In the genomic region with DNA sequence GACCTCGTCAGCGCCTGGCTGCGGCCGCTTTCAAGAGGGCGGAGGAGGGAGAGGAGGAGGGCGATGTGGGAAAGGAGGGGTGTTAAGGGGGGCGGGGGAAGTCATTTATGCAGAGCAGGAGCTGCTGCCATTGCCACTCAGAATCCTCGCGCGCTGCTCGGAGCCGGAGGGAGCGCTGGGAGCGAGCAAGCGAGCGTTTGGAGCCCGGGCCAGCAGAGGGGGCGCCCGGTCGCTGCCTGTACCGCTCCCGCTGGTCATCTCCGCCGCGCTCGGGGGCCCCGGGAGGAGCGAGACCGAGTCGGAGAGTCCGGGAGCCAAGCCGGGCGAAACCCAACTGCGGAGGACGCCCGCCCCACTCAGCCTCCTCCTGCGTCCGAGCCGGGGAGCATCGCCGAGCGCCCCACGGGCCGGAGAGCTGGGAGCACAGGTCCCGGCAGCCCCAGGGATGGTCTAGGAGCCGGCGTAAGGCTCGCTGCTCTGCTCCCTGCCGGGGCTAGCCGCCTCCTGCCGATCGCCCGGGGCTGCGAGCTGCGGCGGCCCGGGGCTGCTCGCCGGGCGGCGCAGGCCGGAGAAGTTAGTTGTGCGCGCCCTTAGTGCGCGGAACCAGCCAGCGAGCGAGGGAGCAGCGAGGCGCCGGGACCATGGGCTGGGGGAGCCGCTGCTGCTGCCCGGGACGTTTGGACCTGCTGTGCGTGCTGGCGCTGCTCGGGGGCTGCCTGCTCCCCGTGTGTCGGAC, we compare ENCODE assay signal across 8 cellular contexts. TPM values are rescaled to one million over a fixed set of nuclear protein-coding genes. Genes with fewer than 3 reads are reported as not detected.
DNase-seq lines count a peak whose midpoint lies in the region; ATAC-seq and TF ChIP-seq lines count a peak whose summit lies in the region.

A gene (plus strand): TSS at position 133 of the 736 bp plus-strand sequence. CDS start 509 bp downstream, at position 642.

- H3K9me3 ChIP-seq in HCT116 (ENCODE audit: control insufficient read depth in 1 of 2, insufficient read depth in 1 of 2, low read depth in 1 of 2, low read length in 2 of 2) (no peaks in the 10 kb centered on the region), T-helper 17 cell (ENCODE audit: control insufficient read depth, low read length, poor library complexity, severe bottlenecking) (no peaks in the 10 kb centered on the region), ascending aorta (no peaks in the 10 kb centered on the region), prostate gland (no peaks in the 10 kb centered on the region), upper lobe of left lung (no peaks in the 10 kb centered on the region)

- H3K4me3 ChIP-seq in HCT116 (replicated peaks in 1 of 2; ENCODE audit: low read depth in 1 of 2, low read length in 2 of 2) = peak within 1 kb of the TSS; percentile 71 to 74
- peak within 1 kb of the TSS; percentile 72 to 78 for H3K4me3 ChIP-seq in ascending aorta
- H3K4me3 ChIP-seq in prostate gland = peak within 1 kb of the TSS; percentile 66 to 68
- H3K4me3 ChIP-seq in upper lobe of left lung = peak within 1 kb of the TSS; percentile 73 to 93 (median 81)

- no peaks in the 10 kb centered on the region for H3K36me3 ChIP-seq in HCT116 (ENCODE audit: control insufficient read depth in 1 of 2, insufficient read depth in 2 of 2, low read length in 2 of 2)
- no peaks in the 10 kb centered on the region for H3K36me3 ChIP-seq in ascending aorta
- H3K36me3 ChIP-seq in prostate gland = no peaks in the 10 kb centered on the region
- no peaks in the 10 kb centered on the region for H3K36me3 ChIP-seq in upper lobe of left lung

- H3K4me2 ChIP-seq in HCT116 (ENCODE audit: low read length) = peak within 1 kb of the TSS; percentile 92

- TF ChIP-seq POLR2A in HCT116 (IDR thresholded peaks at IDR 0.05; ENCODE audit: borderline replicate concordance, extremely low read depth, insufficient read depth, insufficient read length) (peak; percentile 88), prostate gland (IDR thresholded peaks at IDR 0.05) (peak; percentile 90), upper lobe of left lung (IDR thresholded peaks at IDR 0.05) (peak in 3 of 4 donors; percentile 73 to 88 (median 81))

- no peaks in the 10 kb centered on the region for H4K20me1 ChIP-seq in HCT116 (ENCODE audit: insufficient read depth)

- H3K27ac Mint-ChIP-seq in T-helper 17 cell = peak within 1 kb of the TSS; percentile 89

- H3K4me3 Mint-ChIP-seq in T-helper 17 cell = peak within 1 kb of the TSS; percentile 96

- CTCF ChIA-PET in HCT116 (lab: Charles Lee) = interaction anchor here (1.3 to 1.5 kb wide), 2 partner anchors 24 to 35 kb away, joined by 4 to 6 read pairs; no protein-coding TSS in a partner anchor

- 0% methylated on average over 39 of the region's 79 CpGs for whole genome bisulfite sequencing in prostate gland
- 0 to 1% methylated on average over 25 to 36 of the region's 79 CpGs for WGBS in upper lobe of left lung, 2 donors

- H3K27ac ChIP-seq in HCT116 (ENCODE audit: low read depth, low read length) (peak within 1 kb of the TSS; percentile 72), ascending aorta (peak within 1 kb of the TSS; percentile 95 to 97), prostate gland (peak within 1 kb of the TSS; percentile 74 to 78), upper lobe of left lung (peak within 1 kb of the TSS; percentile 83 to 89 (median 86))

- ATAC-seq in HCT116 (peak; percentile 89), T-helper 17 cell (peak; percentile 91), left ventricle myocardium superior (peak; percentile 97), upper lobe of left lung (ENCODE audit: low FRiP score in 2 of 2) (peak; percentile 97)

- TF ChIP-seq EP300 in upper lobe of left lung (IDR thresholded peaks at IDR 0.05) = peak in 1 of 4 donors; percentile 62

- BruUV-seq in HCT116 (replicated peaks; lab: Mats Ljungman, UMichigan) = no TSS peak

- H3K36me3 Mint-ChIP-seq in T-helper 17 cell (ENCODE audit: low read depth) = no peaks in the 10 kb centered on the region

- no peaks in the 10 kb centered on the region for H3K27me3 ChIP-seq in HCT116 (ENCODE audit: insufficient read depth, low read length)
- H3K27me3 ChIP-seq in ascending aorta = no peaks in the 10 kb centered on the region
- H3K27me3 ChIP-seq in prostate gland (replicated peaks; ENCODE audit: insufficient read depth) = no peaks in the 10 kb centered on the region
- no peaks in the 10 kb centered on the region for H3K27me3 ChIP-seq in upper lobe of left lung

- POLR2A ChIA-PET in HCT116 (lab: Charles Lee) = interaction anchor here (0.6 to 2.2 kb wide), 6 partner anchors 10 to 862 kb away, joined by 3 to 14 read pairs (median 3); a partner anchor contains a TSS

- peaks cover 4 to 16% of the 10 kb centered on the region in 2 experiments; a peak in 2 of 4 replicates for H3K4me1 ChIP-seq in HCT116 (ENCODE audit: control insufficient read depth in 1 of 2, insufficient read depth in 2 of 2, low read length in 2 of 2)
- H3K4me1 ChIP-seq in ascending aorta = peaks cover 0 to 5% of the 10 kb centered on the region in 2 donors
- H3K4me1 ChIP-seq in prostate gland (replicated peaks) = no peaks in the 10 kb centered on the region
- H3K4me1 ChIP-seq in upper lobe of left lung = peaks cover 8 to 39% (median 22%) of the 10 kb centered on the region in 4 donors

- peak within 1 kb of the TSS; percentile 69 for H3K9ac ChIP-seq in HCT116 (ENCODE audit: low read length)

- no peaks in the 10 kb centered on the region for H3K9me2 ChIP-seq in HCT116 (ENCODE audit: insufficient read depth)

- peak in 1 of 3 experiments; percentile 14; a peak in 1 of 6 replicates for TF ChIP-seq CTCF in HCT116 (IDR thresholded peaks at IDR 0.05 in 2 of 3, conservative IDR thresholded peaks at IDR 0.05 in 1 of 3; ENCODE audit: borderline replicate concordance in 1 of 3, insufficient read depth in 1 of 3, low read depth in 2 of 3, low read length in 2 of 3)
- TF ChIP-seq CTCF in ascending aorta (IDR thresholded peaks at IDR 0.05) = peak in 2 of 3 experiments; percentile 27 to 38
- TF ChIP-seq CTCF in prostate gland (IDR thresholded peaks at IDR 0.05) = peak in 2 of 4 experiments; percentile 22 to 24
- TF ChIP-seq CTCF in upper lobe of left lung (IDR thresholded peaks at IDR 0.05) = peak in 4 of 6 experiments; percentile 15 to 51 (median 34)

- RAD21 ChIA-PET in HCT116 (lab: Charles Lee; ENCODE audit: low non-redundant PET in 1 of 2, low total read pairs in 2 of 2, uncharacterized antibody in 2 of 2, unreplicated experiment in 2 of 2) = no interaction called here

- DNase-seq in DMS79 (lab: John Stamatoyannopoulos, UW) = peak; percentile 47
- DNase-seq in HCT116 (ENCODE audit: low read depth, low spot score) = peak; percentile 86
- peak; percentile 66 for DNase-seq in MV-4-11 (lab: John Stamatoyannopoulos, UW)
- peak; percentile 55 to 75 (median 70) for DNase-seq in T-helper 17 cell
- peak; percentile 76 to 96 for DNase-seq in ascending aorta (ENCODE audit: low spot score in 2 of 2)
- DNase-seq in left ventricle myocardium superior = peak; percentile 91
- DNase-seq in prostate gland (ENCODE audit: low spot score) = peak; percentile 85
- peak; percentile 94 for DNase-seq in upper lobe of left lung

- intact Hi-C loops in HCT116 (cut with micrococcal nuclease) (no loop called here), ascending aorta (cut with DNase I) (loop anchor here (2.0 to 10.0 kb wide), 10 partner anchors 84 to 1284 kb away; a partner anchor contains a TSS), left ventricle myocardium superior (cut with micrococcal nuclease) (no loop called here), prostate gland (cut with DNase I) (loop anchor here (5.0 to 10.0 kb wide), 6 partner anchors 144 to 504 kb away; a partner anchor contains a TSS)

- peaks cover 9% of the 10 kb centered on the region for H3K79me2 ChIP-seq in HCT116 (ENCODE audit: insufficient read depth, low read length)

- peak within 1 kb of the TSS; percentile 99 for H2AFZ ChIP-seq in HCT116 (ENCODE audit: low read depth, low read length, poor library complexity, severe bottlenecking)

- TF ChIP-seq RAD21 in HCT116 (IDR thresholded peaks at IDR 0.05; ENCODE audit: low read depth) = peak; percentile 37

- H3K27me3 Mint-ChIP-seq in T-helper 17 cell = peaks cover 20% of the 10 kb centered on the region

- H3K4me1 Mint-ChIP-seq in T-helper 17 cell = peaks cover 42% of the 10 kb centered on the region

TF ChIP-seq in HCT116, 20 proteins besides CTCF, POLR2A, EP300 and RAD21 (continues in another document):
- TF ChIP-seq SIN3A (IDR thresholded peaks at IDR 0.05; ENCODE audit: low read depth) = peak; percentile 66; the same call in 1 of the 2 replicates
- TF ChIP-seq, protein P1, sequence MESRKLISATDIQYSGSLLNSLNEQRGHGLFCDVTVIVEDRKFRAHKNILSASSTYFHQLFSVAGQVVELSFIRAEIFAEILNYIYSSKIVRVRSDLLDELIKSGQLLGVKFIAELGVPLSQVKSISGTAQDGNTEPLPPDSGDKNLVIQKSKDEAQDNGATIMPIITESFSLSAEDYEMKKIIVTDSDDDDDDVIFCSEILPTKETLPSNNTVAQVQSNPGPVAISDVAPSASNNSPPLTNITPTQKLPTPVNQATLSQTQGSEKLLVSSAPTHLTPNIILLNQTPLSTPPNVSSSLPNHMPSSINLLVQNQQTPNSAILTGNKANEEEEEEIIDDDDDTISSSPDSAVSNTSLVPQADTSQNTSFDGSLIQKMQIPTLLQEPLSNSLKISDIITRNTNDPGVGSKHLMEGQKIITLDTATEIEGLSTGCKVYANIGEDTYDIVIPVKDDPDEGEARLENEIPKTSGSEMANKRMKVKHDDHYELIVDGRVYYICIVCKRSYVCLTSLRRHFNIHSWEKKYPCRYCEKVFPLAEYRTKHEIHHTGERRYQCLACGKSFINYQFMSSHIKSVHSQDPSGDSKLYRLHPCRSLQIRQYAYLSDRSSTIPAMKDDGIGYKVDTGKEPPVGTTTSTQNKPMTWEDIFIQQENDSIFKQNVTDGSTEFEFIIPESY (IDR thresholded peaks at IDR 0.05; ENCODE audit: extremely low read depth, insufficient replicate concordance, low read length) = peak; percentile 45
- peak; percentile 91 for TF ChIP-seq SP1 (IDR thresholded peaks at IDR 0.05; ENCODE audit: low read depth)
- TF ChIP-seq, protein P2, sequence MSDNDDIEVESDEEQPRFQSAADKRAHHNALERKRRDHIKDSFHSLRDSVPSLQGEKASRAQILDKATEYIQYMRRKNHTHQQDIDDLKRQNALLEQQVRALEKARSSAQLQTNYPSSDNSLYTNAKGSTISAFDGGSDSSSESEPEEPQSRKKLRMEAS (IDR thresholded peaks at IDR 0.05) = peak; percentile 69; the same call in 1 of the 2 replicates
- peak; percentile 73 for TF ChIP-seq ZFX (IDR thresholded peaks at IDR 0.05)
- TF ChIP-seq TCF7L2 (IDR thresholded peaks at IDR 0.05; ENCODE audit: borderline replicate concordance, extremely low read depth, insufficient read depth, insufficient read length) = peak; percentile 92
- TF ChIP-seq, protein P3, sequence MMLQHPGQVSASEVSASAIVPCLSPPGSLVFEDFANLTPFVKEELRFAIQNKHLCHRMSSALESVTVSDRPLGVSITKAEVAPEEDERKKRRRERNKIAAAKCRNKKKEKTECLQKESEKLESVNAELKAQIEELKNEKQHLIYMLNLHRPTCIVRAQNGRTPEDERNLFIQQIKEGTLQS (IDR thresholded peaks at IDR 0.05) = no peak

RNA-seq across cellular contexts. Expression of the gene that starts here (rescaled TPM):
- total RNA-seq in HCT116 (2021; ENCODE audit: unreplicated experiment) (6.9 TPM), T-helper 17 cell (10 to 100 TPM in 1 of 2 donors, 1 to 10 TPM in 1; 9.4 to 12.0 TPM), ascending aorta (66.3 TPM), left ventricle myocardium superior (4.1 TPM), prostate gland (10 to 100 TPM in 1 of 2 donors, 1 to 10 TPM in 1; 2.4 to 32.2 TPM), upper lobe of left lung (10 to 100 TPM; 12.8 to 29.2 (median 18.3) TPM)
- 4.1 and 4.7 TPM in 2 replicates for polyA plus RNA-seq in HCT116 (2012)

Comparison
In these comparisons a context has a peak if more than half of its experiments do, and no peak if none do; other contexts are left out.
1. Peak in every context shown above with its lines: DNase-seq, ATAC-seq, H3K4me3 ChIP-seq and H3K27ac ChIP-seq.
2. intact Hi-C loops: an anchor here in ascending aorta (2.0 to 10.0 kb wide) and prostate gland (5.0 to 10.0 kb wide); none called in HCT116 and left ventricle myocardium superior.